Comparison of ENCODE assay signal across 8 cellular contexts in genomic region chr12:122499991-122500684, GRCh38. TPM values are rescaled to one million over a fixed set of nuclear protein-coding genes. Genes with fewer than 3 reads are reported as not detected.
DNase-seq lines count a peak whose midpoint lies in the region; ATAC-seq and TF ChIP-seq lines count a peak whose summit lies in the region.

No MANE protein-coding gene starts in this region.

- peaks cover 3 to 5% (median 5%) of the 10 kb centered on the region in 3 donors for H3K36me3 Mint-ChIP-seq in immature natural killer cell

- no peak for TF ChIP-seq POLR2A in spleen (IDR thresholded peaks at IDR 0.05)

- intact Hi-C loops in spleen (cut with DNase I; ENCODE audit: low total_unique reads), result no loop called here

- peak; percentile 37 for DNase-seq in NCI-H1417 treated with DMSO at 0.1 percent for 48 hours (lab: John Stamatoyannopoulos, UW)
- DNase-seq in T-helper 22 cell (ENCODE audit: low read depth), result peak; percentile 20
- peak; percentile 49 to 83 for DNase-seq in T47D (ENCODE audit: low read depth in 1 of 2, low spot score in 1 of 2)
- peak; percentile 50 to 63 (median 61) for DNase-seq in immature natural killer cell
- DNase-seq in spleen, result no peak

- H3K27ac Mint-ChIP-seq in immature natural killer cell, result peak overlapping the region; percentile 89 to 99 (median 96)

- ATAC-seq in HG02763 (IDR thresholded peaks at IDR 0.05; ENCODE audit: unreplicated experiment), result peak; percentile 22
- ATAC-seq in GM18873 (IDR thresholded peaks at IDR 0.05; ENCODE audit: low FRiP score, unreplicated experiment), result no peak

- H3K9me3 Mint-ChIP-seq in immature natural killer cell, result no peaks in the 10 kb centered on the region

- peak overlapping the region; percentile 81 for H3K4me3 ChIP-seq in GM12875 (ENCODE audit: low read depth, low read length)
- peak overlapping the region; percentile 61 to 85 (median 76) for H3K4me3 ChIP-seq in spleen

- peaks cover 0 to 53% (median 26%) of the 10 kb centered on the region in 6 donors for H3K36me3 ChIP-seq in spleen

- no peaks in the 10 kb centered on the region for H3K27me3 ChIP-seq in spleen (replicated peaks in 1 of 7)

- H3K27me3 Mint-ChIP-seq in immature natural killer cell (ENCODE audit: low read depth in 3 of 3), result peaks cover 0 to 6% (median 5%) of the 10 kb centered on the region in 3 donors

- H3K9me3 ChIP-seq in spleen, result no peaks in the 10 kb centered on the region

- 1% methylated on average over 28 to 47 of the region's 47 CpGs for WGBS in spleen, 5 donors

- H3K4me3 Mint-ChIP-seq in immature natural killer cell, result peak overlapping the region; percentile 89 to 97 (median 92)

- peaks cover 26 to 72% (median 53%) of the 10 kb centered on the region in 6 donors for H3K4me1 ChIP-seq in spleen

- in situ Hi-C loops in T47D (cut with HindIII; ENCODE audit: low pct_unique_long_range_greater_than_20kb, low sequenced_read_pairs), result no loop called here

- peak overlapping the region; percentile 90 to 99 (median 98) for H3K27ac ChIP-seq in spleen

- TF ChIP-seq CTCF in GM12875 (IDR thresholded peaks at IDR 0.05; ENCODE audit: borderline replicate concordance, insufficient read depth, low read depth, low read length) (no peak), spleen (IDR thresholded peaks at IDR 0.05 in 8 of 11, conservative IDR thresholded peaks at IDR 0.05 in 3 of 11) (no peak)

- H3K4me1 Mint-ChIP-seq in immature natural killer cell, result peaks cover 33 to 38% of the 10 kb centered on the region in 2 donors

RNA-seq across cellular contexts. Expression of gene ZCCHC8, which starts 0.6 kb away (rescaled TPM):
- polyA plus RNA-seq in immature natural killer cell (10 to 100 TPM in 1 of 3 donors, 1 to 10 TPM in 2; 2.4 to 13.2 (median 5.6) TPM), spleen (10 to 100 TPM; 20.6 to 25.9 (median 24.5) TPM)
- total RNA-seq in spleen, result 10 to 100 TPM; 28.2 to 37.1 (median 31.1) TPM

RNA-seq across cellular contexts. Expression of gene RSRC2, which starts 26.6 kb away (rescaled TPM):
- polyA plus RNA-seq in immature natural killer cell (10 to 100 TPM; 13.0 to 50.7 (median 14.1) TPM), spleen (10 to 100 TPM; 39.3 to 59.0 (median 51.8) TPM)
- total RNA-seq in spleen, result 100 to 1,000 TPM in 1 of 7 donors, 10 to 100 TPM in 6; 65.7 to 104 (median 88.1) TPM

RNA-seq across cellular contexts. Expression of gene KNTC1, which starts 26.9 kb away (rescaled TPM):
- polyA plus RNA-seq in immature natural killer cell (1 to 10 TPM; 1.1 to 3.3 (median 1.4) TPM), spleen (10 to 100 TPM; 13.4 to 25.3 (median 16.9) TPM)
- total RNA-seq in spleen, result 10 to 100 TPM; 22.7 to 46.1 (median 29.9) TPM
